In genomic region chr4:185202984-185203379, GRCh38 we compare ENCODE assay signal across 8 cellular contexts. TPM values are rescaled to one million over a fixed set of nuclear protein-coding genes. Genes with fewer than 3 reads are reported as not detected.
DNase-seq lines count a peak whose midpoint lies in the region; ATAC-seq and TF ChIP-seq lines count a peak whose summit lies in the region.

No MANE protein-coding gene starts in this region.

- H3K9me3 ChIP-seq in A673 (ENCODE audit: low read depth, low read length, poor library complexity, severe bottlenecking) (no peaks in the 10 kb centered on the region), neural cell (ENCODE audit: low read length) (no peaks in the 10 kb centered on the region)

- intact Hi-C loops in A673 (cut with micrococcal nuclease; ENCODE audit: unreplicated experiment) = no loop called here

- peaks cover 30% of the 10 kb centered on the region for H3K4me1 ChIP-seq in A673 (ENCODE audit: insufficient read depth, low read length, poor library complexity, severe bottlenecking)

- H3K79me2 ChIP-seq in neural cell (replicated peaks; ENCODE audit: insufficient read depth, low read length) = no peaks in the 10 kb centered on the region

- H3K9me2 ChIP-seq in neural cell (ENCODE audit: insufficient read depth, low read length) = no peaks in the 10 kb centered on the region

- peak overlapping the region; percentile 74 for H3K9ac ChIP-seq in neural cell (ENCODE audit: low read length)

- H3K27ac ChIP-seq in A673 (ENCODE audit: low read depth, low read length, poor library complexity, severe bottlenecking) = peak overlapping the region; percentile 87
- H3K27ac ChIP-seq in cingulate gyrus (ENCODE audit: low read depth, low read length) = peak overlapping the region; percentile 90
- peak overlapping the region; percentile 45 for H3K27ac ChIP-seq in neural cell (ENCODE audit: low read length)

- peak overlapping the region; percentile 68 for H3K4me2 ChIP-seq in neural cell (ENCODE audit: low read length)

- CTCF ChIA-PET in A673 (lab: Charles Lee) = no interaction called here

- BruUV-seq in A673 (replicated peaks; lab: Mats Ljungman, UMichigan) = TSS peak; percentile 66

- no peak for DNase-seq in A673 (ENCODE audit: low spot score)
- peak; percentile 12 for DNase-seq in NB4 (ENCODE audit: low read depth)
- DNase-seq in NCI-H510A (lab: John Stamatoyannopoulos, UW) = no peak
- DNase-seq in NCI-H1105 treated with DMSO at 0.1 percent for 48 hours (lab: John Stamatoyannopoulos, UW) = no peak
- DNase-seq in hippocampal formation (lab: John Stamatoyannopoulos, UW) = no peak

- TF ChIP-seq CTCF in A673 (conservative IDR thresholded peaks at IDR 0.05; ENCODE audit: low read depth, low read length) (no peak), NB4 (IDR thresholded peaks at IDR 0.05; ENCODE audit: low read depth, low read length) (no peak), neural cell (IDR thresholded peaks at IDR 0.05; ENCODE audit: poor library complexity, severe bottlenecking) (no peak)

- peak overlapping the region; percentile 33 for H2AFZ ChIP-seq in neural cell (ENCODE audit: low read depth, low read length)

- no peak for TF ChIP-seq POLR2A in NB4 (IDR thresholded peaks at IDR 0.05; ENCODE audit: extremely low read depth, insufficient read length)

- peak; percentile 1 for ATAC-seq in GM21360 (IDR thresholded peaks at IDR 0.05; ENCODE audit: unreplicated experiment)

- peaks cover 6% of the 10 kb centered on the region for H3F3A ChIP-seq in neural cell (ENCODE audit: insufficient read depth, low read length, poor library complexity, severe bottlenecking)

- H3K4me3 ChIP-seq in A673 (ENCODE audit: low read depth, low read length, poor library complexity, severe bottlenecking) (peak overlapping the region; percentile 74), NB4 (ENCODE audit: low read depth, low read length) (peak overlapping the region; percentile 74), neural cell (ENCODE audit: low read length) (peak overlapping the region; percentile 80)

- no peaks in the 10 kb centered on the region for H3K36me3 ChIP-seq in A673 (ENCODE audit: insufficient read depth, low read length, poor library complexity, severe bottlenecking)
- no peaks in the 10 kb centered on the region for H3K36me3 ChIP-seq in neural cell (ENCODE audit: insufficient read depth, low read length)

- TF ChIP-seq EP300 in neural cell (conservative IDR thresholded peaks at IDR 0.05; ENCODE audit: poor library complexity, severe bottlenecking) = no peak

- H3K27me3 ChIP-seq in A673 (replicated peaks; ENCODE audit: insufficient read depth, low read depth, low read length, poor library complexity) (no peaks in the 10 kb centered on the region), neural cell (ENCODE audit: insufficient read depth, low read depth, low read length) (no peaks in the 10 kb centered on the region)

- TF ChIP-seq RAD21 in neural cell (conservative IDR thresholded peaks at IDR 0.05) = no peak

- POLR2A ChIA-PET in A673 (lab: Charles Lee; ENCODE audit: low non-redundant PET) = no interaction called here

- H4K20me1 ChIP-seq in neural cell (ENCODE audit: insufficient read depth) = no peaks in the 10 kb centered on the region

TF ChIP-seq in neural cell, 6 proteins besides CTCF, POLR2A, EP300 and RAD21:
- no peak for TF ChIP-seq EZH2 (IDR thresholded peaks at IDR 0.05; ENCODE audit: borderline replicate concordance, insufficient read depth, low read length, poor library complexity, severe bottlenecking)
- no peak for TF ChIP-seq SMC3 (conservative IDR thresholded peaks at IDR 0.05; ENCODE audit: poor library complexity)
- TF ChIP-seq TAF1 (IDR thresholded peaks at IDR 0.05; ENCODE audit: low read depth) = no peak
- TF ChIP-seq MXI1 (conservative IDR thresholded peaks at IDR 0.05; ENCODE audit: poor library complexity, severe bottlenecking) = no peak
- TF ChIP-seq POLR2AphosphoS5 (IDR thresholded peaks at IDR 0.05) = no peak
- TF ChIP-seq REST (IDR thresholded peaks at IDR 0.05; ENCODE audit: borderline replicate concordance) = no peak
TF ChIP-seq in neural cell: peak in this region for 0.

RNA-seq across cellular contexts. Expression of gene CFAP97, which starts 0.8 kb away (rescaled TPM):
- 28.9 and 35.1 TPM in 2 replicates for total RNA-seq in A673 (2021)
- polyA plus RNA-seq in neural cell = 26.1 and 29.8 TPM in 2 replicates
- polyA minus RNA-seq in neural cell = 50.9 and 60.9 TPM in 2 replicates

RNA-seq across cellular contexts. Expression of gene SNX25, which starts 6.4 kb away (rescaled TPM):
- total RNA-seq in A673 (2021) = 3.5 and 5.8 TPM in 2 replicates
- polyA plus RNA-seq in neural cell = 6.4 and 7.9 TPM in 2 replicates
- 14.6 and 26.5 TPM in 2 replicates for polyA minus RNA-seq in neural cell

RNA-seq across cellular contexts. Expression of gene SLC25A4, which starts 59.9 kb away (rescaled TPM):
- total RNA-seq in A673 (2021) = 18.6 and 21.9 TPM in 2 replicates
- polyA plus RNA-seq in neural cell = 139 and 140 TPM in 2 replicates
- 48.9 and 50.1 TPM in 2 replicates for polyA minus RNA-seq in neural cell
